In the genomic region with DNA sequence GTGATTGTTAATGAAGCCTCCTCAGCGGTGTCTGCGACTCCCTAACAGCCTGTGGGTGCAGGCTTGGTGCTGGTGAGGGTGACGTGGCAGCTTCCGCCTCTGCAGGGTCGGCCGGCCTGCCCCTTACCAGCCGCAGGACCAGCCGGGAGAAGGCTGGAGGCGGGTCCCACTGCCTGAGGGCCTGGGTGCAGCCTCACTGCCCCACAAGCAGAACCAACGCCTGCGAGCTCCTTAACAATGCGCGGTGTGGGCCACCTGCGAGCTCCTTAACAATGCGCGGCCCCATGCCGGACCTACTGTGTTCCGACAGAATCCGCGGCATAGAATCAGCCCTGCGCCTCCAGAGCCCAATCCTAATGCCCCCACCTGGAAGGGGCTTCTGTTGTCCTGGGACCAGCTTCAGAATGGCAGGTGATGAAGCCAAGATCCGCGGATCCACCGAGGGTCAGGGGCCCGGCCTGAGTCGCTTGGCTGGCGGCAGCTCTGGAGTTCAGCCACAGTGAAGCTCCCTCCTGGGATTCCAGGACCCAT, we compare ENCODE assay signal across 24 cellular contexts. TPM values are rescaled to one million over a fixed set of nuclear protein-coding genes. Genes with fewer than 3 reads are reported as not detected.
DNase-seq lines count a peak whose midpoint lies in the region; ATAC-seq, FAIRE-seq and TF ChIP-seq lines count a peak whose summit lies in the region.
"Had no signal": no experiment of that assay in that cellular context is flagged by ENCODE, and none has a peak within 500 bp of the region (broad histone marks: within the 10 kb centered on the region; RNA-seq: fewer than 3 reads in every experiment).

No MANE protein-coding gene starts in this region.

- H3F3A ChIP-seq in neural progenitor cell (ENCODE audit: low read depth) = peaks cover 6% of the 10 kb centered on the region

- H2AK5ac ChIP-seq in H9 (ENCODE audit: insufficient read length, low read length) (no peak overlapping the region), H1 (ENCODE audit: low read depth, low read length) (no peak overlapping the region)

- no peak overlapping the region for H2BK120ac ChIP-seq in H9 (ENCODE audit: low read depth, low read length, poor library complexity, severe bottlenecking)
- H2BK120ac ChIP-seq in H1 (replicated peaks; ENCODE audit: low read depth, low read length) = no peak overlapping the region

- H3K4me3 Mint-ChIP-seq in H9 = no peak overlapping the region
- no peak overlapping the region for H3K4me3 Mint-ChIP-seq in neural progenitor cell
- no peak overlapping the region for H3K4me3 Mint-ChIP-seq in type B pancreatic cell
- H3K4me3 Mint-ChIP-seq in activated naive CD8-positive, alpha-beta T cell treated with anti-CD3 and anti-CD28 coated beads, Interleukin-2, amount 50 U/mL, for 24 hours = no peak overlapping the region
- H3K4me3 Mint-ChIP-seq: CD4-positive, CD25-positive, alpha-beta regulatory T cell had no signal

- H3K27me3 Mint-ChIP-seq in H9 (ENCODE audit: low read depth) (peaks cover 25% of the 10 kb centered on the region), neural progenitor cell (ENCODE audit: insufficient read depth, low read depth) (peaks cover under 1% of the 10 kb centered on the region), type B pancreatic cell (peaks cover 37% of the 10 kb centered on the region)
- peaks cover 12% of the 10 kb centered on the region for H3K27me3 Mint-ChIP-seq in activated naive CD8-positive, alpha-beta T cell treated with anti-CD3 and anti-CD28 coated beads, Interleukin-2, amount 50 U/mL, for 24 hours

- H3K9me3 Mint-ChIP-seq in H9 = peaks cover 0 to 3% of the 10 kb centered on the region in 2 experiments; a peak in 3 of 5 replicates
- H3K9me3 Mint-ChIP-seq in neural progenitor cell = no peaks in the 10 kb centered on the region
- no peaks in the 10 kb centered on the region for H3K9me3 Mint-ChIP-seq in type B pancreatic cell
- no peaks in the 10 kb centered on the region for H3K9me3 Mint-ChIP-seq in activated naive CD8-positive, alpha-beta T cell treated with anti-CD3 and anti-CD28 coated beads, Interleukin-2, amount 50 U/mL, for 24 hours
- H3K9me3 Mint-ChIP-seq: CD4-positive, CD25-positive, alpha-beta regulatory T cell had no signal

- no peaks in the 10 kb centered on the region for H3K79me2 ChIP-seq in H9 (ENCODE audit: insufficient read depth, low read length)
- no peaks in the 10 kb centered on the region for H3K79me2 ChIP-seq in H1 (ENCODE audit: control insufficient read depth in 1 of 2, insufficient read depth in 2 of 2, low read length in 2 of 2)
- H3K79me2 ChIP-seq in neural progenitor cell (ENCODE audit: low read depth) = no peaks in the 10 kb centered on the region

- H3K4ac ChIP-seq in H9 (ENCODE audit: low read depth, low read length) (no peak overlapping the region), H1 (replicated peaks; ENCODE audit: insufficient read length, low read depth, low read length) (no peak overlapping the region)

- H3K4me3 ChIP-seq in H1 (ENCODE audit: extremely low read depth in 1 of 4, insufficient read depth in 2 of 4, low read depth in 3 of 4, low read length in 4 of 4) (no peak overlapping the region), neural progenitor cell (no peak overlapping the region)
- H3K4me3 ChIP-seq: K562, MG63, PC-9, SK-N-MC had no signal

- no peak for FAIRE-seq in H1 (lab: Jason Lieb, UNC)
- FAIRE-seq: GM12892, GM19239, K562 had no signal

- POLR2A ChIA-PET in H1 (lab: Charles Lee; ENCODE audit: partially characterized antibody) = no interaction called here

- H4K8ac ChIP-seq in H9 (replicated peaks; ENCODE audit: insufficient read length, low read depth, low read length) (no peak overlapping the region), H1 (ENCODE audit: extremely low read depth, insufficient read depth, low read length) (peak overlapping the region; percentile 58)

- no peaks in the 10 kb centered on the region for H3K23me2 ChIP-seq in H9 (ENCODE audit: insufficient read length, low read depth, low read length, poor library complexity, severe bottlenecking)
- no peaks in the 10 kb centered on the region for H3K23me2 ChIP-seq in H1 (ENCODE audit: low read depth, low read length)

- H3K4me1 ChIP-seq in H9 (ENCODE audit: insufficient read depth, low read length) = no peaks in the 10 kb centered on the region
- no peaks in the 10 kb centered on the region; a peak in 1 of 7 replicates for H3K4me1 ChIP-seq in H1 (replicated peaks in 1 of 4; ENCODE audit: control insufficient read depth in 3 of 4, insufficient read depth in 4 of 4, low read length in 3 of 4)
- peaks cover 19% of the 10 kb centered on the region for H3K4me1 ChIP-seq in neural progenitor cell

- TF ChIP-seq POLR2A in H1 (IDR thresholded peaks at IDR 0.05; ENCODE audit: control extremely low read depth in 1 of 2, low read depth in 2 of 2, low read length in 2 of 2) = no peak

- CTCF ChIA-PET in H1 (lab: Charles Lee; ENCODE audit: partially characterized antibody) = no interaction called here

- H2AFZ ChIP-seq in H9 (ENCODE audit: low read length) = no peak overlapping the region
- no peak overlapping the region for H2AFZ ChIP-seq in H1 (ENCODE audit: low read length)
- no peak overlapping the region for H2AFZ ChIP-seq in neural progenitor cell (replicated peaks)
- H2AFZ ChIP-seq: PC-9 had no signal

- H3K4me1 Mint-ChIP-seq in H9 (peaks cover 35 to 37% of the 10 kb centered on the region in 2 experiments), neural progenitor cell (peaks cover 14% of the 10 kb centered on the region), type B pancreatic cell (ENCODE audit: unreplicated experiment) (no peaks in the 10 kb centered on the region)
- no peaks in the 10 kb centered on the region for H3K4me1 Mint-ChIP-seq in activated naive CD8-positive, alpha-beta T cell treated with anti-CD3 and anti-CD28 coated beads, Interleukin-2, amount 50 U/mL, for 24 hours
- H3K4me1 Mint-ChIP-seq: CD4-positive, CD25-positive, alpha-beta regulatory T cell had no signal

- peak; percentile 66 for DNase-seq in H9
- no peak for DNase-seq in H1 (ENCODE audit: low read depth in 1 of 2, low spot score in 2 of 2)
- peak; percentile 54 for DNase-seq in neural progenitor cell (ENCODE audit: low spot score)
- DNase-seq in type B pancreatic cell (ENCODE audit: extremely low spot score, unreplicated experiment) = peak; percentile 55
- DNase-seq in activated naive CD8-positive, alpha-beta T cell treated with anti-CD3 and anti-CD28 coated beads, Interleukin-2, amount 50 U/mL, for 24 hours = no peak
- no peak for DNase-seq in stimulated activated CD4-positive, alpha-beta T cell treated with anti-CD3 and anti-CD28 coated beads, Interleukin-2, amount 100 ng/mL, for 24 hours
- DNase-seq: CD4-positive, CD25-positive, alpha-beta regulatory T cell; DMS79 treated with DMSO at 0.1 percent for 48 hours; MG63; NCI-H1048; NCI-H1436; NCI-H187 treated with DMSO at 0.1 percent for 48 hours; NCI-H2107; NCI-H510A; NCI-H748 treated with DMSO at 0.1 percent for 48 hours; PC-9; RPMI8226; SHP77 treated with DMSO at 0.1 percent for 48 hours had no signal

- H3T11ph ChIP-seq in H9 (ENCODE audit: low read length) = no peak overlapping the region

- H2BK20ac ChIP-seq in H9 (ENCODE audit: low read depth, low read length, poor library complexity, severe bottlenecking) (no peak overlapping the region), H1 (ENCODE audit: low read length) (no peak overlapping the region)

- no peak for TF ChIP-seq CTCF in H9 (conservative IDR thresholded peaks at IDR 0.05)
- TF ChIP-seq CTCF in H1 (IDR thresholded peaks at IDR 0.05; ENCODE audit: control extremely low read depth in 1 of 3, insufficient read depth in 1 of 3, low read depth in 1 of 3, low read length in 3 of 3) = no peak
- TF ChIP-seq CTCF in neural progenitor cell (IDR thresholded peaks at IDR 0.05) = no peak
- no peak for TF ChIP-seq CTCF in type B pancreatic cell (conservative IDR thresholded peaks at IDR 0.05)

- H3K36me3 ChIP-seq in H1 (ENCODE audit: control insufficient read depth in 2 of 4, insufficient read depth in 4 of 4, low read length in 3 of 4) (no peaks in the 10 kb centered on the region), neural progenitor cell (no peaks in the 10 kb centered on the region)
- H3K36me3 ChIP-seq: MG63 had no signal

- H3K27ac ChIP-seq in H9 (ENCODE audit: insufficient read length, low read depth, low read length) (no peak overlapping the region), H1 (ENCODE audit: low read depth, low read length) (no peak overlapping the region), neural progenitor cell (no peak overlapping the region)
- H3K27ac ChIP-seq: PC-9, SK-N-MC had no signal

- H3K4me2 ChIP-seq in H9 (ENCODE audit: insufficient read depth, insufficient read length, low read length) (no peak overlapping the region), H1 (ENCODE audit: insufficient read depth in 1 of 2, low read depth in 2 of 2, low read length in 2 of 2) (no peak overlapping the region), neural progenitor cell (peak overlapping the region; percentile 32)
- H3K4me2 ChIP-seq: PC-9 had no signal

- no peak for TF ChIP-seq RAD21 in H1 (IDR thresholded peaks at IDR 0.05 in 1 of 2, conservative IDR thresholded peaks at IDR 0.05 in 1 of 2; ENCODE audit: low read depth in 2 of 2, low read length in 2 of 2)

- H4K91ac ChIP-seq in H9 (ENCODE audit: insufficient read length, low read depth, low read length) = no peak overlapping the region
- H4K91ac ChIP-seq in H1 (replicated peaks; ENCODE audit: insufficient read length, low read length) = no peak overlapping the region

- H2BK12ac ChIP-seq in H9 (ENCODE audit: insufficient read length, low read depth, low read length) (no peak overlapping the region), H1 (ENCODE audit: low read depth, low read length) (peak overlapping the region; percentile 17; the same call in 1 of the 2 replicates)

- H3K36me3 Mint-ChIP-seq in H9 (ENCODE audit: insufficient read depth in 1 of 3, low read depth in 3 of 3) (no peaks in the 10 kb centered on the region), neural progenitor cell (no peaks in the 10 kb centered on the region), type B pancreatic cell (no peaks in the 10 kb centered on the region)
- no peaks in the 10 kb centered on the region for H3K36me3 Mint-ChIP-seq in activated naive CD8-positive, alpha-beta T cell treated with anti-CD3 and anti-CD28 coated beads, Interleukin-2, amount 50 U/mL, for 24 hours (ENCODE audit: low read depth)
- H3K36me3 Mint-ChIP-seq: CD4-positive, CD25-positive, alpha-beta regulatory T cell had no signal

- H3K79me1 ChIP-seq in H9 (ENCODE audit: insufficient read depth, low read depth, low read length, poor library complexity, severe bottlenecking) (no peaks in the 10 kb centered on the region), H1 (ENCODE audit: low read depth, low read length) (no peaks in the 10 kb centered on the region)

- H2BK5ac ChIP-seq in H9 (ENCODE audit: insufficient read length, low read length) (no peak overlapping the region), H1 (ENCODE audit: low read depth, low read length) (no peak overlapping the region)

- no peak for TF ChIP-seq EP300 in H1 (IDR thresholded peaks at IDR 0.05; ENCODE audit: borderline replicate concordance in 1 of 2, low read depth in 2 of 2, low read length in 2 of 2)

- ATAC-seq in activated naive CD8-positive, alpha-beta T cell treated with anti-CD3 and anti-CD28 coated beads, Interleukin-2, amount 50 U/mL, for 24 hours = no peak
- no peak for ATAC-seq in GM18873 (IDR thresholded peaks at IDR 0.05; ENCODE audit: low FRiP score, unreplicated experiment)
- ATAC-seq: K562 had no signal

- no peak overlapping the region for H2BK15ac ChIP-seq in H9 (ENCODE audit: low read depth, low read length)
- no peak overlapping the region for H2BK15ac ChIP-seq in H1 (ENCODE audit: low read length)

- H3K23ac ChIP-seq in H9 (ENCODE audit: insufficient read length, low read depth, low read length) (no peak overlapping the region), H1 (ENCODE audit: insufficient read length) (no peak overlapping the region)

- H3K27me3 ChIP-seq in H9 (ENCODE audit: insufficient read depth, low read length) (no peaks in the 10 kb centered on the region), H1 (replicated peaks in 1 of 4; ENCODE audit: control insufficient read depth in 3 of 4, extremely low read depth in 1 of 4, insufficient read depth in 3 of 4, low read length in 3 of 4) (no peaks in the 10 kb centered on the region; a peak in 1 of 7 replicates), neural progenitor cell (no peaks in the 10 kb centered on the region)
- H3K27me3 ChIP-seq: MG63 had no signal

- no peak overlapping the region; the same call in 1 of the 2 replicates for H3K14ac ChIP-seq in H9 (ENCODE audit: insufficient read depth, low read length)
- H3K14ac ChIP-seq in H1 (ENCODE audit: insufficient read length) = no peak overlapping the region

- WGBS in H9 (ENCODE audit: extremely low coverage, insufficient read length, low lambda C conversion rate) = no CpG with 5 or more reads among the region's 27 CpGs
- WGBS in H1 (ENCODE audit: extremely low coverage in 1 of 2, insufficient coverage in 1 of 2, insufficient read length in 1 of 2, insufficient replicate concordance in 2 of 2, low coverage in 1 of 2, low lambda C conversion rate in 2 of 2, missing lambda C conversion rate in 1 of 2), 2 experiments = 81% methylated on average over 26 of the region's 27 CpGs; no CpG with 5 or more reads in 1 of the 2 experiments

- H4K5ac ChIP-seq in H9 (ENCODE audit: insufficient read length, low read depth, low read length) = no peak overlapping the region
- no peak overlapping the region for H4K5ac ChIP-seq in H1 (ENCODE audit: insufficient read length, low read depth, low read length)

- H3K9ac ChIP-seq in H9 (ENCODE audit: extremely low read depth, insufficient read length, low read length) = no peak overlapping the region
- no peak overlapping the region for H3K9ac ChIP-seq in H1 (replicated peaks in 1 of 4; ENCODE audit: extremely low read depth in 1 of 4, low read depth in 3 of 4, low read length in 3 of 4)
- H3K9ac ChIP-seq in neural progenitor cell = no peak overlapping the region

- no peaks in the 10 kb centered on the region for H4K20me1 ChIP-seq in H9 (ENCODE audit: control insufficient read depth, insufficient read depth, insufficient read length)
- H4K20me1 ChIP-seq in H1 (replicated peaks in 1 of 2; ENCODE audit: control insufficient read depth in 1 of 2, insufficient read depth in 2 of 2, low read length in 2 of 2) = no peaks in the 10 kb centered on the region
- H4K20me1 ChIP-seq in neural progenitor cell (ENCODE audit: low read depth) = no peaks in the 10 kb centered on the region

- H3K56ac ChIP-seq in H9 (ENCODE audit: insufficient read length, low read depth, low read length) (no peak overlapping the region), H1 (replicated peaks; ENCODE audit: insufficient read length, low read depth, low read length) (no peak overlapping the region)

- H3K9me3 ChIP-seq in H9 (ENCODE audit: control insufficient read depth, low read depth, low read length) (no peaks in the 10 kb centered on the region), H1 (ENCODE audit: insufficient read depth in 2 of 2, low read depth in 1 of 2, low read length in 1 of 2) (no peaks in the 10 kb centered on the region), neural progenitor cell (ENCODE audit: low read depth) (no peaks in the 10 kb centered on the region)
- H3K9me3 ChIP-seq: MG63 had no signal

- H3K27ac Mint-ChIP-seq in H9 = no peak overlapping the region
- H3K27ac Mint-ChIP-seq in neural progenitor cell = no peak overlapping the region
- no peak overlapping the region for H3K27ac Mint-ChIP-seq in type B pancreatic cell
- H3K27ac Mint-ChIP-seq in activated naive CD8-positive, alpha-beta T cell treated with anti-CD3 and anti-CD28 coated beads, Interleukin-2, amount 50 U/mL, for 24 hours = no peak overlapping the region
- H3K27ac Mint-ChIP-seq: CD4-positive, CD25-positive, alpha-beta regulatory T cell had no signal

- H3K18ac ChIP-seq in H9 (ENCODE audit: insufficient read length, low read depth, low read length) (no peak overlapping the region), H1 (ENCODE audit: extremely low read depth, low read length) (no peak overlapping the region)

RNA-seq across cellular contexts. Expression of a gene that starts 54.4 kb away (rescaled TPM):
- total RNA-seq in H9 (2021) = 6.6 and 8.6 TPM in 2 replicates
- total RNA-seq in H1 (2021; fragmentation: NEBNext Ultra II Directional; extraction: Animal tissue kit (Norgen Biotek cat#: 25700)) = 6.2 and 6.6 TPM in 2 replicates
- polyA plus RNA-seq in H1 (2011; rRNA removed) = 1.9 and 2.2 TPM in 2 replicates
- polyA plus RNA-seq in H1 (2011; cell fraction: cytosol; rRNA removed) = 1.7 TPM
- 3.2 TPM for polyA plus RNA-seq in H1 (2011; cell fraction: nucleus; rRNA removed)
- polyA plus RNA-seq in H1 (2012, experiment 1 of 2) = 1.9 to 2.8 TPM (median 2.2 TPM) in 4 replicates
- polyA plus RNA-seq in H1 (2012, experiment 2 of 2) = 1.4 TPM
- polyA plus RNA-seq in H1 (2013, experiment 1 of 2) = 2.6 TPM
- polyA plus RNA-seq in H1 (2013, experiment 2 of 2) = 2.9 TPM
- polyA minus RNA-seq in H1 (2011; rRNA and poly(A)+ RNA removed) = 1.5 and 2.4 TPM in 2 replicates
- 0.95 TPM for polyA minus RNA-seq in H1 (2011; cell fraction: cytosol; rRNA and poly(A)+ RNA removed)
- polyA minus RNA-seq in H1 (2011; cell fraction: nucleus; rRNA and poly(A)+ RNA removed) = 3.6 TPM
- total RNA-seq in neural progenitor cell (ENCODE audit: low replicate concordance) = 0.19 and 0.21 TPM in 2 replicates
- total RNA-seq in type B pancreatic cell (ENCODE audit: low replicate concordance) = 4.8 and 9.5 TPM in 2 replicates
- total RNA-seq: K562, LHCN-M2, PC-9 had no signal
- polyA plus RNA-seq: K562 had no signal

Comparison
In these comparisons a context has a peak if more than half of its experiments do, and no peak if none do; other contexts are left out.
1. DNase-seq: peak in H9 (single experiment), neural progenitor cell (single experiment) and type B pancreatic cell (single experiment); none in H1 (0 of 2), activated naive CD8-positive, alpha-beta T cell treated with anti-CD3 and anti-CD28 coated beads, Interleukin-2, amount 50 U/mL, for 24 hours (single experiment) and stimulated activated CD4-positive, alpha-beta T cell treated with anti-CD3 and anti-CD28 coated beads, Interleukin-2, amount 100 ng/mL, for 24 hours (0 of 2).